In the genomic region with DNA sequence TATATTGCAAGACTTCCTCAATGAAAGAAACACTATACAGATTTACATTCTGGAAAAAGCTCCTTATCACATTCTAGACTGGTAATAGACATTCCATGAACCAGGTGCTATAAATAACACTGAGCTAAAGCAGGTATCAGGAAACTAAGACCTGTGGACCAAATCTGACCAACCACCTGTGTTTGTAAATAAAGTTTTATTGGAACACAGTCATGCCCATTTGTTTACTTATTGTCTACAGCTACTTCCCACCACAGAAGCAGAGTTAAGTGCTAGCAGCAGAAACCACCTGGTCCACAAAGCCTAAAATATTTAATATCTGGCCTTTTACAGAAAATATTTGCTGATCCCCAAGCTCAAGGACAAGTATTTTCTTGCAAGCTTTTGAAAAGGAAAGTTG, we compare ENCODE assay signal across 32 cellular contexts.
"Had no signal": no experiment of that assay in that cellular context is flagged by ENCODE, and none has a peak within 500 bp of the region (broad histone marks: within the 10 kb centered on the region; RNA-seq: fewer than 3 reads in every experiment).

No MANE protein-coding gene starts in this region.

- H3K9me3 ChIP-seq: adrenal gland, body of pancreas, breast epithelium had no signal

- H3K27ac ChIP-seq: adrenal gland, body of pancreas, brain microvascular endothelial cell, breast epithelium, VCaP had no signal

- H3K4me3 ChIP-seq: adrenal gland, body of pancreas, breast epithelium had no signal

- H3K27me3 ChIP-seq: adrenal gland, body of pancreas, brain microvascular endothelial cell, breast epithelium had no signal

- H3K4me1 ChIP-seq: adrenal gland, body of pancreas, breast epithelium had no signal

- ATAC-seq: activated CD8-positive, alpha-beta T cell treated with anti-CD3 and anti-CD28 coated beads for 36 hours; activated naive CD4-positive, alpha-beta T cell treated with anti-CD3 and anti-CD28 coated beads, Interleukin-2, amount 50 U/mL, for 72 hours; activated T-cell treated with anti-CD3 and anti-CD28 coated beads, Interleukin-2, amount 50 U/mL, for 4 hours; activated T-cell treated with anti-CD3 and anti-CD28 coated beads, Interleukin-2, amount 50 U/mL, for 72 hours; activated T-helper 17 cell treated with anti-CD3 and anti-CD28 coated beads, Interleukin-2, amount 50 U/mL, for 72 hours; body of pancreas had no signal

- H3K36me3 ChIP-seq: adrenal gland, brain microvascular endothelial cell, breast epithelium had no signal

- DNase-seq: activated B cell treated with CpG ODN at 0.5 μM for 24 hours; activated CD4-positive, alpha-beta memory T cell treated with anti-CD3 and anti-CD28 coated beads for 36 hours; activated CD4-positive, alpha-beta T cell treated with anti-CD3 and anti-CD28 coated beads for 4 hours; activated CD4-positive, alpha-beta T cell treated with anti-CD3 and anti-CD28 coated beads, Interleukin-2, amount 10 ng/mL, durations not matched to agents 24 days and 14 days; activated CD4-positive, alpha-beta T cell treated with anti-CD3 and anti-CD28 coated beads, Interleukin-2, amount 50 U/mL, for 1 hour; activated CD4-positive, alpha-beta T cell treated with anti-CD3 and anti-CD28 coated beads, Interleukin-2, amount 50 U/mL, for 4 hours; activated CD4-positive, CD25-positive, alpha-beta regulatory T cell treated with anti-CD3 and anti-CD28 coated beads, Interleukin-2, amount 50 U/mL, for 72 hours; activated CD8-positive, alpha-beta memory T cell treated with anti-CD3 and anti-CD28 coated beads, Interleukin-2, amount 50 U/mL, for 4 hours; activated CD8-positive, alpha-beta T cell treated with anti-CD3 and anti-CD28 coated beads for 36 hours; activated effector memory CD4-positive, alpha-beta T cell treated with anti-CD3 and anti-CD28 coated beads, Interleukin-2, amount 50 U/mL, for 16 hours; activated gamma-delta T cell treated with Interleukin-2 at 50 U/mL for 16 hours; activated naive CD4-positive, alpha-beta T cell; activated naive CD4-positive, alpha-beta T cell treated with anti-CD3 and anti-CD28 coated beads for 36 hours; activated naive CD4-positive, alpha-beta T cell treated with anti-CD3 and anti-CD28 coated beads, Interleukin-2, amount 50 U/mL, for 16 hours; activated naive CD8-positive, alpha-beta T cell treated with anti-CD3 and anti-CD28 coated beads for 36 hours; activated T-cell treated with anti-CD3 and anti-CD28 coated beads for 4 hours; activated T-cell treated with anti-CD3 and anti-CD28 coated beads, Interleukin-2, amount 50 U/mL, for 1 hour; activated T-cell treated with anti-CD3 and anti-CD28 coated beads, Interleukin-2, amount 50 U/mL, for 4 hours; activated T-cell treated with anti-CD3 and anti-CD28 coated beads, Interleukin-2, amount 50 U/mL, for 72 hours; adrenal gland; amniotic stem cell; aorta; body of pancreas; brain microvascular endothelial cell; central memory CD4-positive, alpha-beta T cell; T-helper 2 cell; T-helper 9 cell had no signal

- FAIRE-seq: astrocyte had no signal
